Comparison of ENCODE assay signal across 8 cellular contexts in genomic region chr4:53366301-53366716, GRCh38. TPM values are rescaled to one million over a fixed set of nuclear protein-coding genes. Genes with fewer than 3 reads are reported as not detected.
DNase-seq lines count a peak whose midpoint lies in the region; ATAC-seq and TF ChIP-seq lines count a peak whose summit lies in the region.

No MANE protein-coding gene starts in this region.

- no peaks in the 10 kb centered on the region for H3K36me3 Mint-ChIP-seq in nephron (ENCODE audit: low read depth)

- H3K27ac Mint-ChIP-seq in nephron: peak overlapping the region; percentile 83 to 97 (median 92)

- TF ChIP-seq CTCF in cardiac fibroblast (IDR thresholded peaks at IDR 0.05; ENCODE audit: low read depth, low read length) (no peak), nephron (IDR thresholded peaks at IDR 0.05; ENCODE audit: unreplicated experiment in 3 of 3) (no peak)

- peaks cover 36% of the 10 kb centered on the region for H3K27me3 Mint-ChIP-seq in nephron (ENCODE audit: low read depth)

- ATAC-seq in GM18508 (IDR thresholded peaks at IDR 0.05; ENCODE audit: insufficient read depth, unreplicated experiment) (peak; percentile 2), HG03280 (IDR thresholded peaks at IDR 0.05; ENCODE audit: unreplicated experiment) (peak; percentile 32), HG03521 (IDR thresholded peaks at IDR 0.05; ENCODE audit: unreplicated experiment) (no peak)

- no peaks in the 10 kb centered on the region for H3K9me3 Mint-ChIP-seq in nephron

- H3K4me3 Mint-ChIP-seq in nephron: peak overlapping the region; percentile 93 to 96 (median 95)

- H3K4me1 Mint-ChIP-seq in nephron: peaks cover 35% of the 10 kb centered on the region

- peak overlapping the region; percentile 91 to 95 for H3K4me3 ChIP-seq in cardiac fibroblast (replicated peaks in 1 of 2; ENCODE audit: low read depth in 2 of 2, low read length in 2 of 2)

- DNase-seq in cardiac fibroblast (ENCODE audit: low read depth in 2 of 2): no peak
- DNase-seq in NCI-H524 (lab: John Stamatoyannopoulos, UW): no peak
- DNase-seq in SW480 (ENCODE audit: low spot score): no peak
- no peak for DNase-seq in cerebellum (ENCODE audit: low spot score)

RNA-seq across cellular contexts. Expression of gene SCFD2, which starts 0.4 kb away (rescaled TPM):
- 24.7 TPM for total RNA-seq in cerebellum

RNA-seq across cellular contexts. Expression of gene FIP1L1, which starts 11.1 kb away (rescaled TPM):
- total RNA-seq in cerebellum: 95.3 TPM
